ENCODE assay signal across 8 cellular contexts in genomic region chr1:107529511-107530149, GRCh38.
DNase-seq lines count a peak whose midpoint lies in the region; ATAC-seq and TF ChIP-seq lines count a peak whose summit lies in the region.

No MANE protein-coding gene starts in this region.

- no peaks in the 10 kb centered on the region for H3K9me3 Mint-ChIP-seq in activated CD8-positive, alpha-beta memory T cell treated with anti-CD3 and anti-CD28 coated beads, Interleukin-2, amount 10 ng/mL, durations not matched to agents 7 days and 5 days (ENCODE audit: low read depth)

- 23 to 24% methylated on average over 6 of the region's 6 CpGs for WGBS in tibial nerve, 2 donors

- no peak for TF ChIP-seq EP300 in tibial nerve (IDR thresholded peaks at IDR 0.05)

- no peak overlapping the region for H3K27ac ChIP-seq in brain microvascular endothelial cell
- no peak overlapping the region for H3K27ac ChIP-seq in tibial nerve

- CTCF ChIA-PET in activated CD8-positive, alpha-beta memory T cell treated with anti-CD3 and anti-CD28 coated beads, Interleukin-2, amount 10 ng/mL, durations not matched to agents 7 days and 5 days (lab: Charles Lee) = interaction anchor here (1.1 kb wide), 1 partner anchor 101 kb away, joined by 3 read pairs; no protein-coding TSS in a partner anchor

- H3K4me1 Mint-ChIP-seq in activated CD8-positive, alpha-beta memory T cell treated with anti-CD3 and anti-CD28 coated beads, Interleukin-2, amount 10 ng/mL, durations not matched to agents 7 days and 5 days = no peaks in the 10 kb centered on the region

- no peaks in the 10 kb centered on the region for H3K27me3 ChIP-seq in brain microvascular endothelial cell (replicated peaks)
- no peaks in the 10 kb centered on the region for H3K27me3 ChIP-seq in tibial nerve

- no peak for TF ChIP-seq POLR2A in tibial nerve (IDR thresholded peaks at IDR 0.05)

- H3K4me3 ChIP-seq in brain microvascular endothelial cell (ENCODE audit: low read depth, low read length) (no peak overlapping the region), tibial nerve (no peak overlapping the region)

- no peaks in the 10 kb centered on the region for H3K36me3 Mint-ChIP-seq in activated CD8-positive, alpha-beta memory T cell treated with anti-CD3 and anti-CD28 coated beads, Interleukin-2, amount 10 ng/mL, durations not matched to agents 7 days and 5 days

- H3K4me1 ChIP-seq in tibial nerve = no peaks in the 10 kb centered on the region

- no peak overlapping the region for H3K27ac Mint-ChIP-seq in activated CD8-positive, alpha-beta memory T cell treated with anti-CD3 and anti-CD28 coated beads, Interleukin-2, amount 10 ng/mL, durations not matched to agents 7 days and 5 days

- ATAC-seq in activated CD8-positive, alpha-beta memory T cell treated with anti-CD3 and anti-CD28 coated beads, Interleukin-2, amount 10 ng/mL, durations not matched to agents 7 days and 5 days = peak; percentile 36
- peak; percentile 96 for ATAC-seq in GM21447 (IDR thresholded peaks at IDR 0.05; ENCODE audit: unreplicated experiment)
- peak; percentile 95 for ATAC-seq in HG03521 (IDR thresholded peaks at IDR 0.05; ENCODE audit: unreplicated experiment)

- DNase-seq in activated CD8-positive, alpha-beta memory T cell treated with anti-CD3 and anti-CD28 coated beads, Interleukin-2, amount 10 ng/mL, durations not matched to agents 7 days and 5 days = no peak
- DNase-seq in activated CD8-positive, alpha-beta memory T cell treated with anti-CD3 and anti-CD28 coated beads for 24 hours = no peak
- DNase-seq in NCI-H748 (lab: John Stamatoyannopoulos, UW; ENCODE audit: unreplicated experiment) (peak; percentile 70), brain microvascular endothelial cell (peak; percentile 30), kidney tubule cell (ENCODE audit: low spot score) (peak; percentile 70), tibial nerve (ENCODE audit: low spot score in 2 of 2) (peak in 1 of 2 donors; percentile 18)

- peak; percentile 84 for TF ChIP-seq CTCF in brain microvascular endothelial cell (IDR thresholded peaks at IDR 0.05; ENCODE audit: low read depth, low read length, missing control alignments)
- TF ChIP-seq CTCF in tibial nerve (IDR thresholded peaks at IDR 0.05) = peak; percentile 55 to 72 (median 67)

- no peaks in the 10 kb centered on the region for H3K9me3 ChIP-seq in tibial nerve

- no peaks in the 10 kb centered on the region for H3K36me3 ChIP-seq in brain microvascular endothelial cell (replicated peaks)
- no peaks in the 10 kb centered on the region for H3K36me3 ChIP-seq in tibial nerve

- in situ Hi-C loops in brain microvascular endothelial cell (cut with HindIII; ENCODE audit: low pct_ligation_motif_present, low sequenced_read_pairs) = no loop called here

- H3K4me3 Mint-ChIP-seq in activated CD8-positive, alpha-beta memory T cell treated with anti-CD3 and anti-CD28 coated beads, Interleukin-2, amount 10 ng/mL, durations not matched to agents 7 days and 5 days = no peak overlapping the region

- peaks cover 3% of the 10 kb centered on the region for H3K27me3 Mint-ChIP-seq in activated CD8-positive, alpha-beta memory T cell treated with anti-CD3 and anti-CD28 coated beads, Interleukin-2, amount 10 ng/mL, durations not matched to agents 7 days and 5 days

Comparison
In these comparisons a context has a peak if more than half of its experiments do, and no peak if none do; other contexts are left out.
1. ATAC-seq: peak in every context shown above with its lines; median percentile 96 in GM21447; 95 in HG03521; 36 in activated CD8-positive, alpha-beta memory T cell treated with anti-CD3 and anti-CD28 coated beads, Interleukin-2, amount 10 ng/mL, durations not matched to agents 7 days and 5 days.
2. DNase-seq: peak in NCI-H748 (single experiment), brain microvascular endothelial cell (single experiment) and kidney tubule cell (single experiment); none in activated CD8-positive, alpha-beta memory T cell treated with anti-CD3 and anti-CD28 coated beads, Interleukin-2, amount 10 ng/mL, durations not matched to agents 7 days and 5 days (single experiment) and activated CD8-positive, alpha-beta memory T cell treated with anti-CD3 and anti-CD28 coated beads for 24 hours (single experiment).